Comparison of ENCODE assay signal across 18 cellular contexts in the genomic region with DNA sequence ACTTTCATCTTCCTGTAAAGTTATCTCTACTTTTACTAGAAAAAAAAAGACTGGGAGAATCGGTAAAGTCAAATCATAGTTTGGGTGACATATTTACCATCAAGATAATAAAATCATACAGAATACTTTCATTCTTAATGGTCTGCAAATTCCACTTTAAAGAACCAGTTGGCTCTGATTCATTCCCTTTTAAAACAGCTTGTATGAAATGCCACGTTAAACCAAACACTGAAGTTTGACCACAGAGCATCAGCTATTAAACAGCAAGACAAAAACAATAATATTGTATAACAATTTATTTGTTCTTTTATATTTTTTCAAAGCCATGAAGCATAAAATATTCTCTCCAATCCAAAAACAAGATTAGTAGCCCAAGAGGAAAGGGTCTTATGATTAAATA.
DNase-seq lines count a peak whose midpoint lies in the region; TF ChIP-seq lines count a peak whose summit lies in the region.
"Had no signal": no experiment of that assay in that cellular context is flagged by ENCODE, and none has a peak within 500 bp of the region (broad histone marks: within the 10 kb centered on the region; RNA-seq: fewer than 3 reads in every experiment).

No MANE protein-coding gene starts in this region.

- H3K4me3 ChIP-seq in astrocyte of the spinal cord (ENCODE audit: low read depth, low read length) (no peak overlapping the region), vagina (no peak overlapping the region), mammary epithelial cell (replicated peaks in 1 of 3; ENCODE audit: insufficient read depth in 1 of 3, low read depth in 2 of 3, low read length in 3 of 3) (no peak overlapping the region)
- H3K4me3 ChIP-seq: HAP-1 had no signal

- no peaks in the 10 kb centered on the region for H3K79me2 ChIP-seq in mammary epithelial cell (ENCODE audit: insufficient read depth, low read length)

- BruUV-seq in mammary epithelial cell (replicated peaks; lab: Mats Ljungman, UMichigan): no TSS peak

- dilution Hi-C loops in mammary epithelial cell (cut with HindIII; ENCODE audit: low sequenced_read_pairs): no loop called here

- H3K36me3 Mint-ChIP-seq in activated CD4-positive, alpha-beta T cell treated with anti-CD3 and anti-CD28 coated beads, Interleukin-2, amount 10 ng/mL, durations not matched to agents 7 days and 5 days (ENCODE audit: low read depth): no peaks in the 10 kb centered on the region
- H3K36me3 Mint-ChIP-seq: CD4-positive, CD25-positive, alpha-beta regulatory T cell had no signal

- POLR2A ChIA-PET in activated CD4-positive, alpha-beta T cell treated with anti-CD3 and anti-CD28 coated beads, Interleukin-2, amount 10 ng/mL, durations not matched to agents 7 days and 5 days (lab: Charles Lee): no interaction called here

- no peaks in the 10 kb centered on the region for H3K9me3 ChIP-seq in vagina
- H3K9me3 ChIP-seq in mammary epithelial cell (replicated peaks; ENCODE audit: insufficient read depth, low read length): no peaks in the 10 kb centered on the region
- H3K9me3 ChIP-seq: Caco-2, HAP-1 had no signal

- CTCF ChIA-PET in mammary epithelial cell (lab: Charles Lee; ENCODE audit: low non-redundant PET): no interaction called here
- CTCF ChIA-PET in activated CD4-positive, alpha-beta T cell treated with anti-CD3 and anti-CD28 coated beads, Interleukin-2, amount 10 ng/mL, durations not matched to agents 7 days and 5 days (lab: Charles Lee): no interaction called here

- no peaks in the 10 kb centered on the region for H4K20me1 ChIP-seq in mammary epithelial cell (ENCODE audit: insufficient read depth, low read length)

- H3K27ac Mint-ChIP-seq in activated CD4-positive, alpha-beta T cell treated with anti-CD3 and anti-CD28 coated beads, Interleukin-2, amount 10 ng/mL, durations not matched to agents 7 days and 5 days: no peak overlapping the region
- H3K27ac Mint-ChIP-seq: B cell; CD4-positive, CD25-positive, alpha-beta regulatory T cell had no signal

- H3K27me3 Mint-ChIP-seq in activated CD4-positive, alpha-beta T cell treated with anti-CD3 and anti-CD28 coated beads, Interleukin-2, amount 10 ng/mL, durations not matched to agents 7 days and 5 days: peaks cover 6% of the 10 kb centered on the region
- H3K27me3 Mint-ChIP-seq: B cell; CD4-positive, CD25-positive, alpha-beta regulatory T cell had no signal

- H3K36me3 ChIP-seq in vagina (no peaks in the 10 kb centered on the region), mammary epithelial cell (ENCODE audit: insufficient read depth, low read length) (no peaks in the 10 kb centered on the region)
- H3K36me3 ChIP-seq: HAP-1 had no signal

- no peaks in the 10 kb centered on the region for H3K9me3 Mint-ChIP-seq in activated CD4-positive, alpha-beta T cell treated with anti-CD3 and anti-CD28 coated beads, Interleukin-2, amount 10 ng/mL, durations not matched to agents 7 days and 5 days

- no peak for TF ChIP-seq POLR2A in vagina (IDR thresholded peaks at IDR 0.05)

- intact Hi-C loops in vagina (cut with DNase I) (loop anchor here (10.0 kb wide), 1 partner anchor 100 kb away; the partner anchor contains the start of gene FBN1), mammary epithelial cell (cut with micrococcal nuclease) (no loop called here)

- WGBS in mammary epithelial cell (ENCODE audit: low coverage, missing lambda C conversion rate): 73% methylated on average over 2 of the region's 2 CpGs

- H3K27ac ChIP-seq in vagina: peak overlapping the region; percentile 11
- H3K27ac ChIP-seq in mammary epithelial cell (ENCODE audit: insufficient read depth, low read depth, low read length): no peak overlapping the region

- no peak overlapping the region for H3K4me2 ChIP-seq in mammary epithelial cell (ENCODE audit: insufficient read depth, low read depth, low read length)

- H3K4me1 Mint-ChIP-seq in activated CD4-positive, alpha-beta T cell treated with anti-CD3 and anti-CD28 coated beads, Interleukin-2, amount 10 ng/mL, durations not matched to agents 7 days and 5 days: no peaks in the 10 kb centered on the region
- H3K4me1 Mint-ChIP-seq: B cell; CD4-positive, CD25-positive, alpha-beta regulatory T cell had no signal

- no peak overlapping the region for H3K4me3 Mint-ChIP-seq in activated CD4-positive, alpha-beta T cell treated with anti-CD3 and anti-CD28 coated beads, Interleukin-2, amount 10 ng/mL, durations not matched to agents 7 days and 5 days
- H3K4me3 Mint-ChIP-seq: B cell; CD4-positive, CD25-positive, alpha-beta regulatory T cell had no signal

- H3K4me1 ChIP-seq in vagina: peaks cover 31% of the 10 kb centered on the region
- H3K4me1 ChIP-seq in mammary epithelial cell (ENCODE audit: insufficient read depth, low read length): peaks cover 4% of the 10 kb centered on the region
- H3K4me1 ChIP-seq: Caco-2 had no signal

- in situ Hi-C loops in astrocyte of the spinal cord (cut with HindIII; ENCODE audit: low sequenced_read_pairs): no loop called here
- in situ Hi-C loops in mammary epithelial cell (cut with MboI; ENCODE audit: low sequenced_read_pairs in 2 of 2): no loop called here

- H2AFZ ChIP-seq in mammary epithelial cell (ENCODE audit: low read depth, low read length): no peak overlapping the region

- H3K27me3 ChIP-seq in vagina: no peaks in the 10 kb centered on the region
- no peaks in the 10 kb centered on the region for H3K27me3 ChIP-seq in mammary epithelial cell (ENCODE audit: insufficient read depth, low read length)

- no peak for TF ChIP-seq CTCF in astrocyte of the spinal cord (IDR thresholded peaks at IDR 0.05; ENCODE audit: low read depth, low read length)
- TF ChIP-seq CTCF in vagina (IDR thresholded peaks at IDR 0.05): no peak
- TF ChIP-seq CTCF in mammary epithelial cell (conservative IDR thresholded peaks at IDR 0.05 in 1 of 2, IDR thresholded peaks at IDR 0.05 in 1 of 2; ENCODE audit: extremely low read depth in 1 of 2, insufficient read depth in 1 of 2, low read depth in 1 of 2, low read length in 2 of 2): no peak

- no peak overlapping the region for H3K9ac ChIP-seq in mammary epithelial cell (ENCODE audit: insufficient read depth, low read length)

- DNase-seq in HCEC 1CT (peak; percentile 32), astrocyte of the spinal cord (ENCODE audit: low read depth, low spot score) (peak; percentile 44), iris pigment epithelial cell (ENCODE audit: low read depth) (peak; percentile 70), vagina (ENCODE audit: extremely low spot score in 2 of 2) (no peak), mammary epithelial cell (no peak)
- no peak for DNase-seq in effector CD4-positive, alpha-beta T cell
- DNase-seq in activated CD4-positive, alpha-beta T cell treated with anti-CD3 and anti-CD28 coated beads, Interleukin-2, amount 10 ng/mL, durations not matched to agents 7 days and 5 days: no peak
- DNase-seq: ACHN; Caco-2; CD4-positive, CD25-positive, alpha-beta regulatory T cell; DMS153; MM.1S; NCI-H1092 treated with DMSO at 0.1 percent for 48 hours; NCI-H2081 treated with DMSO at 0.1 percent for 48 hours; NCI-H524; SHP77 had no signal

Comparison
In these comparisons a context has a peak if more than half of its experiments do, and no peak if none do; other contexts are left out.
1. DNase-seq: peak in HCEC 1CT (single experiment), astrocyte of the spinal cord (single experiment) and iris pigment epithelial cell (single experiment); none in vagina (0 of 2), effector CD4-positive, alpha-beta T cell (single experiment), mammary epithelial cell (single experiment) and activated CD4-positive, alpha-beta T cell treated with anti-CD3 and anti-CD28 coated beads, Interleukin-2, amount 10 ng/mL, durations not matched to agents 7 days and 5 days (single experiment).